Comparison of ENCODE assay signal across 21 cellular contexts in genomic region chr6:84304881-84305280, GRCh38.
"Had no signal": no experiment of that assay in that cellular context is flagged by ENCODE, and none has a peak within 500 bp of the region (broad histone marks: within the 10 kb centered on the region; RNA-seq: fewer than 3 reads in every experiment).

No MANE protein-coding gene starts in this region.

- DNase-seq: IMR-90, Karpas-422, KG1, MG63, NCI-H1092, NCI-H1436 treated with DMSO at 0.1 percent for 48 hours, NCI-H1694, NCI-H187 treated with DMSO at 0.1 percent for 48 hours, NCI-H2029 treated with DMSO at 0.1 percent for 48 hours, NCI-H2171 treated with DMSO at 0.1 percent for 48 hours, NCI-H345, NCI-H446 treated with DMSO at 0.1 percent for 48 hours, NCI-H510A treated with DMSO at 0.1 percent for 48 hours, NCI-H526, NCI-H82, Right ventricle myocardium superior, RPMI8226, SIG-M5, SW 1271, T-cell had no signal

- H3K36me3 ChIP-seq: MG63 had no signal

- H3K9me3 ChIP-seq: MG63 had no signal

- H3K4me3 ChIP-seq: MG63 had no signal

- ATAC-seq: HepG2, T-cell had no signal

- H3K27me3 ChIP-seq: MG63 had no signal
